ENCODE assay signal across 1 cellular context in the genomic region with DNA sequence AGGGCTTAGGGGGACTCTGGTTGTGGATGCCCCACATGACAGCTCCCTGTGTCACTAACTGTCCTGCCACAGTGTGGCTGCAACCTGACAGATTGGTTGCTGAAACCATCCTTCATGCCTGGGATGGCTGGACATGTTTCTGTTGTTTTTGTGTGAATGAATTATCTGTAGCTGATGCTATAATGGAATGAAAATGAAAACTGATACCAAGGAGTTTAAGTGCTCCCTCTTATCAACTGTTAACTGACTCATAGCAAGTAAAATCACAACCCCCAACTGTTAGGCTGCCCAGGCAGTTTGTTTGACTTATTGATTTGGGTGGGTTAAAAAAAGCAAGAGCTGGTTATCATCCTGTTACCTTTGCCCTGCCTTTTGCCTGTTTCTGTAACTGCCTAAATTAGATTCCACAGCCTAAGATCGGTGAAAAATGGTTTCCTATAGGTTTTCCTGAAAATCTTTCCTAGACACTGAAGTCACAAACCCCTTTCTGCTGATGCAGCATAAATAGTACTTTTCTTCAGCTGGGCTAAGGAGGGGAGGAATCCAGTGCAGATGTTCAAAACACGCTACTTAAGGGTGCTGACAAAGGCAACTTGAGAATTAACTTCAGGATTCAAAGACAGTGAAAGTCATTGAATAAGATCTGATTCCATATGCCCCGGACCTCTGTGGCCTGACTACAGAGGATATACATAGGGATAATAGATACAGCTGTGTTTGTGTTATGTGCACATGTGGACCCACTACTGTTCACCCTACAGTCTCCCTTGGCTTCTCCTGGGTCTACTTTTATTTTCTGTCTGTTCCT.
TF ChIP-seq lines count a peak whose summit lies in the region.

No MANE protein-coding gene starts in this region.

TF ChIP-seq in GM12878, 131 proteins besides CTCF, POLR2A, EP300 and RAD21:
- TF ChIP-seq FOXM1 (IDR thresholded peaks at IDR 0.05; ENCODE audit: low read depth, low read length), result no peak
- TF ChIP-seq NR2C2 (IDR thresholded peaks at IDR 0.05; ENCODE audit: borderline replicate concordance, control insufficient read depth, insufficient read length, low read depth), result no peak
- no peak for TF ChIP-seq MEF2A (IDR thresholded peaks at IDR 0.05; ENCODE audit: insufficient read depth, low read depth, low read length)
- TF ChIP-seq SUZ12 (IDR thresholded peaks at IDR 0.05; ENCODE audit: unreplicated experiment), result no peak
- no peak for TF ChIP-seq STAT1 (conservative IDR thresholded peaks at IDR 0.05)
- no peak for TF ChIP-seq NBN (IDR thresholded peaks at IDR 0.05)
- no peak for TF ChIP-seq IKZF1 (conservative IDR thresholded peaks at IDR 0.05)
- TF ChIP-seq MLLT1 (IDR thresholded peaks at IDR 0.05), result no peak
- TF ChIP-seq ZNF217 (IDR thresholded peaks at IDR 0.05), result no peak
- TF ChIP-seq, protein P1, sequence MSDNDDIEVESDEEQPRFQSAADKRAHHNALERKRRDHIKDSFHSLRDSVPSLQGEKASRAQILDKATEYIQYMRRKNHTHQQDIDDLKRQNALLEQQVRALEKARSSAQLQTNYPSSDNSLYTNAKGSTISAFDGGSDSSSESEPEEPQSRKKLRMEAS (IDR thresholded peaks at IDR 0.05; ENCODE audit: low read depth, low read length), result no peak
- TF ChIP-seq ATF2 (IDR thresholded peaks at IDR 0.05; ENCODE audit: low read length), result no peak
